ENCODE assay signal across 2 cellular contexts in genomic region chr6:15585936-15586335, GRCh38.
TF ChIP-seq lines count a peak whose summit lies in the region.

No MANE protein-coding gene starts in this region.

TF ChIP-seq in K562, 482 proteins besides CTCF, POLR2A, EP300 and RAD21 (continued from another document):
- TF ChIP-seq PRDM10 (IDR thresholded peaks at IDR 0.05; ENCODE audit: partially characterized antibody) (peak; percentile 99), JUND (IDR thresholded peaks at IDR 0.05; ENCODE audit: borderline replicate concordance, low read depth, low read length) (peak; percentile 6; the same call in 1 of the 2 replicates), JUND (tag; IDR thresholded peaks at IDR 0.05; ENCODE audit: borderline replicate concordance, low read depth, low read length) (no peak), STAG1 (CRISPR knock-in tag; IDR thresholded peaks at IDR 0.05; ENCODE audit: borderline replicate concordance) (no peak), FOXK2 (conservative IDR thresholded peaks at IDR 0.05 in 1 of 2, IDR thresholded peaks at IDR 0.05 in 1 of 2; ENCODE audit: low read depth in 2 of 2) (peak in 1 of 2 experiments; percentile 86; a peak in 2 of 4 replicates)

TF ChIP-seq in WTC11, 78 proteins besides CTCF, POLR2A, EP300 and RAD21 (continued from another document):
- TF ChIP-seq, protein P1, sequence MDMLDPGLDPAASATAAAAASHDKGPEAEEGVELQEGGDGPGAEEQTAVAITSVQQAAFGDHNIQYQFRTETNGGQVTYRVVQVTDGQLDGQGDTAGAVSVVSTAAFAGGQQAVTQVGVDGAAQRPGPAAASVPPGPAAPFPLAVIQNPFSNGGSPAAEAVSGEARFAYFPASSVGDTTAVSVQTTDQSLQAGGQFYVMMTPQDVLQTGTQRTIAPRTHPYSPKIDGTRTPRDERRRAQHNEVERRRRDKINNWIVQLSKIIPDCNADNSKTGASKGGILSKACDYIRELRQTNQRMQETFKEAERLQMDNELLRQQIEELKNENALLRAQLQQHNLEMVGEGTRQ (CRISPR knock-in tag; IDR thresholded peaks at IDR 0.05): no peak
- no peak for TF ChIP-seq RORB (CRISPR knock-in tag; IDR thresholded peaks at IDR 0.05)
- no peak for TF ChIP-seq HMGA2 (CRISPR knock-in tag; IDR thresholded peaks at IDR 0.05)
- no peak for TF ChIP-seq ZNF512 (CRISPR knock-in tag; IDR thresholded peaks at IDR 0.05; ENCODE audit: borderline replicate concordance)
- TF ChIP-seq NFYB (CRISPR knock-in tag; conservative IDR thresholded peaks at IDR 0.05; ENCODE audit: low read depth): no peak
- no peak for TF ChIP-seq TEAD4 (CRISPR knock-in tag; IDR thresholded peaks at IDR 0.05)
- TF ChIP-seq, protein P2, sequence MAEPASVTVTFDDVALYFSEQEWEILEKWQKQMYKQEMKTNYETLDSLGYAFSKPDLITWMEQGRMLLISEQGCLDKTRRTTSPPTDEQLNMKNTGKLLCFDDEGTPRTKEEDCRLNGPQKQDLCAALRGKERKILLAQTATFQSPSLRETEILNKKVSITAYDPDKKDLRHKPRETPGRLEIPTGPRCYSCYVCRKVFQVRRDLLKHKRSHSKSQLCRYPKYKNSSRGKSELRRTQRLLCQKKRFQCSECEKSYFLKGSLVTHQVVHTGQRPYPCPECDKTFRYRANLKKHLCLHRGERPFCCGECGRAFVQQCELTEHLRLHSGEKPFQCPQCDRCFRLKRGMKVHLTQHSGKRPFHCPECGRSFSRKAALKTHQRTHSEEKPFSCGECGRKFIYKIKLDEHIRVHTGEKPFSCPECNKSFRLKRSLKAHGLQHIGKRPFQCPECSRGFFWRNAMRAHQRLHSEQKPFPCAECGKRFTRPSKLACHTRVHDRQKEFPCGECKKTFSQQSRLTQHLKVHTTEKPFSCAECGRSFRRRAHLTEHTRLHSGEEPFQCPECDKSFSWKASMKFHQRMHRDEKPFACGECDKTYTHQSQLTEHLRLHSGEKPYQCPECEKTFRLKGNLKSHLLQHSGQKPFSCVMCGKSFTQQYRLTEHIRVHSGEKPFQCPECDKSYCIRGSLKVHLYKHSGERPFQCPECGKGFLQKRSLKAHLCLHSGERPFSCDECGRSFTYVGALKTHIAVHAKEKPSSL (CRISPR knock-in tag; conservative IDR thresholded peaks at IDR 0.05): no peak
- no peak for TF ChIP-seq ATF2 (CRISPR knock-in tag; IDR thresholded peaks at IDR 0.05; ENCODE audit: borderline replicate concordance, low read depth)
